Comparison of ENCODE assay signal across 23 cellular contexts in genomic region chr10:4916086-4916716, GRCh38. TPM values are rescaled to one million over a fixed set of nuclear protein-coding genes. Genes with fewer than 3 reads are reported as not detected.
DNase-seq lines count a peak whose midpoint lies in the region; ATAC-seq and TF ChIP-seq lines count a peak whose summit lies in the region.
"Had no signal": no experiment of that assay in that cellular context is flagged by ENCODE, and none has a peak within 500 bp of the region (broad histone marks: within the 10 kb centered on the region; RNA-seq: fewer than 3 reads in every experiment).

No MANE protein-coding gene starts in this region.

- BruUV-seq in MCF 10A (replicated peaks; lab: Mats Ljungman, UMichigan): no TSS peak
- no TSS peak for BruUV-seq in mammary epithelial cell (replicated peaks; lab: Mats Ljungman, UMichigan)

- ATAC-seq in foreskin keratinocyte (no peak), right lobe of liver (peak; percentile 62 to 87 (median 78))
- ATAC-seq in activated T-cell treated with anti-CD3 and anti-CD28 coated beads, Interleukin-2, amount 50 U/mL, for 72 hours (replicated peaks in 1 of 2): no peak
- ATAC-seq: A549, GM23338, HCT116 had no signal

- no peaks in the 10 kb centered on the region for H3K9me3 Mint-ChIP-seq in MCF 10A (ENCODE audit: unreplicated experiment)
- H3K9me3 Mint-ChIP-seq in activated T-cell treated with anti-CD3 and anti-CD28 coated beads, Interleukin-2, amount 50 U/mL, for 72 hours: no peaks in the 10 kb centered on the region
- H3K9me3 Mint-ChIP-seq: CD4-positive, alpha-beta T cell; CD8-positive, alpha-beta memory T cell had no signal

- H3K27me3 ChIP-seq in breast epithelium: no peaks in the 10 kb centered on the region
- no peaks in the 10 kb centered on the region for H3K27me3 ChIP-seq in mammary epithelial cell (ENCODE audit: insufficient read depth, low read length)
- no peaks in the 10 kb centered on the region for H3K27me3 ChIP-seq in foreskin keratinocyte
- H3K27me3 ChIP-seq in right lobe of liver: no peaks in the 10 kb centered on the region
- H3K27me3 ChIP-seq: BE2C; BLaER1 treated with 17β-estradiol and CSF1 and Interleukin-3, amounts not matched to agents 10 nM and 100 nM had no signal

- WGBS in mammary epithelial cell (ENCODE audit: low coverage, missing lambda C conversion rate): 70% methylated on average over 3 of the region's 3 CpGs
- 57% methylated on average over 3 of the region's 3 CpGs for WGBS in right lobe of liver (ENCODE audit: insufficient coverage, low coverage, low lambda C conversion rate, missing lambda C conversion rate)

- TF ChIP-seq CTCF in MCF 10A (IDR thresholded peaks at IDR 0.05; ENCODE audit: unreplicated experiment) (no peak), breast epithelium (IDR thresholded peaks at IDR 0.05) (no peak), mammary epithelial cell (conservative IDR thresholded peaks at IDR 0.05 in 1 of 2, IDR thresholded peaks at IDR 0.05 in 1 of 2; ENCODE audit: extremely low read depth in 1 of 2, insufficient read depth in 1 of 2, low read depth in 1 of 2, low read length in 2 of 2) (no peak), foreskin keratinocyte (conservative IDR thresholded peaks at IDR 0.05) (no peak), right lobe of liver (IDR thresholded peaks at IDR 0.05) (no peak)

- no peaks in the 10 kb centered on the region for H3K36me3 ChIP-seq in breast epithelium
- no peaks in the 10 kb centered on the region for H3K36me3 ChIP-seq in mammary epithelial cell (ENCODE audit: insufficient read depth, low read length)
- no peaks in the 10 kb centered on the region for H3K36me3 ChIP-seq in right lobe of liver
- H3K36me3 ChIP-seq: BE2C; BLaER1 treated with 17β-estradiol and CSF1 and Interleukin-3, amounts not matched to agents 10 nM and 100 nM had no signal

- peak overlapping the region; percentile 70 for H2AFZ ChIP-seq in mammary epithelial cell (ENCODE audit: low read depth, low read length)
- H2AFZ ChIP-seq: GM23338 had no signal

- DNase-seq in MCF 10A (ENCODE audit: unreplicated experiment) (no peak), breast epithelium (ENCODE audit: low spot score in 2 of 2) (no peak), mammary epithelial cell (peak; percentile 45), foreskin keratinocyte (peak in 1 of 2 donors; percentile 28), right lobe of liver (no peak), iPS-NIHi7 (ENCODE audit: extremely low spot score) (no peak)
- no peak for DNase-seq in activated T-cell treated with anti-CD3 and anti-CD28 coated beads, Interleukin-2, amount 50 U/mL, for 72 hours
- DNase-seq: 8988T; ACHN; AML-193; BE2C; CD4-positive, alpha-beta T cell; CD8-positive, alpha-beta memory T cell; DMS 273 treated with DMSO at 0.1 percent for 48 hours; DMS79; EL; GF-D8; H9 had no signal

- H3K27ac ChIP-seq in breast epithelium: no peak overlapping the region
- H3K27ac ChIP-seq in mammary epithelial cell (ENCODE audit: insufficient read depth, low read depth, low read length): no peak overlapping the region
- H3K27ac ChIP-seq in foreskin keratinocyte: peak overlapping the region; percentile 6
- peak overlapping the region; percentile 72 to 85 (median 83) for H3K27ac ChIP-seq in right lobe of liver
- H3K27ac ChIP-seq: A549; BLaER1 treated with 17β-estradiol and CSF1 and Interleukin-3, amounts not matched to agents 10 nM and 100 nM had no signal

- H3K27me3 Mint-ChIP-seq in MCF 10A (ENCODE audit: insufficient read depth, unreplicated experiment): no peaks in the 10 kb centered on the region
- no peaks in the 10 kb centered on the region for H3K27me3 Mint-ChIP-seq in activated T-cell treated with anti-CD3 and anti-CD28 coated beads, Interleukin-2, amount 50 U/mL, for 72 hours (ENCODE audit: low read depth)
- H3K27me3 Mint-ChIP-seq: CD4-positive, alpha-beta T cell had no signal

- H3K4me3 Mint-ChIP-seq in MCF 10A (ENCODE audit: unreplicated experiment): peak overlapping the region; percentile 0
- no peak overlapping the region for H3K4me3 Mint-ChIP-seq in activated T-cell treated with anti-CD3 and anti-CD28 coated beads, Interleukin-2, amount 50 U/mL, for 72 hours
- H3K4me3 Mint-ChIP-seq: CD14-positive monocyte; CD4-positive, alpha-beta T cell; CD8-positive, alpha-beta memory T cell; GM23338; H9 had no signal

- POLR2A ChIA-PET in MCF 10A (lab: Yijun Ruan, JAX): interaction anchor here (0.9 to 1.3 kb wide), 4 partner anchors 10 to 22 kb away, joined by 3 to 6 read pairs (median 4); no protein-coding TSS in a partner anchor

- peaks cover 11% of the 10 kb centered on the region for H3K4me1 Mint-ChIP-seq in MCF 10A (ENCODE audit: insufficient read depth, unreplicated experiment)
- H3K4me1 Mint-ChIP-seq in activated T-cell treated with anti-CD3 and anti-CD28 coated beads, Interleukin-2, amount 50 U/mL, for 72 hours (ENCODE audit: low read depth): no peaks in the 10 kb centered on the region
- H3K4me1 Mint-ChIP-seq: CD14-positive monocyte; CD8-positive, alpha-beta memory T cell; GM23338; H9 had no signal

- peaks cover 5% of the 10 kb centered on the region for H3K36me3 Mint-ChIP-seq in MCF 10A (ENCODE audit: insufficient read depth, unreplicated experiment)
- H3K36me3 Mint-ChIP-seq in activated T-cell treated with anti-CD3 and anti-CD28 coated beads, Interleukin-2, amount 50 U/mL, for 72 hours (ENCODE audit: insufficient read depth in 2 of 2): no peaks in the 10 kb centered on the region
- H3K36me3 Mint-ChIP-seq: CD14-positive monocyte had no signal

- dilution Hi-C loops in mammary epithelial cell (cut with HindIII; ENCODE audit: low sequenced_read_pairs): no loop called here

- CTCF ChIA-PET in MCF 10A (lab: Yijun Ruan, JAX): interaction anchor here (0.5 to 1.3 kb wide), 2 partner anchors 367 to 1112 kb away, joined by 3 read pairs; no protein-coding TSS in a partner anchor
- CTCF ChIA-PET in mammary epithelial cell (lab: Charles Lee; ENCODE audit: low non-redundant PET): no interaction called here

- in situ Hi-C loops in mammary epithelial cell (cut with MboI; ENCODE audit: low sequenced_read_pairs in 2 of 2): no loop called here

- no peak overlapping the region for H3K4me3 ChIP-seq in breast epithelium
- no peak overlapping the region for H3K4me3 ChIP-seq in mammary epithelial cell (replicated peaks in 1 of 3; ENCODE audit: insufficient read depth in 1 of 3, low read depth in 2 of 3, low read length in 3 of 3)
- peak overlapping the region; percentile 25 to 63 (median 53) for H3K4me3 ChIP-seq in right lobe of liver
- H3K4me3 ChIP-seq: A549; BLaER1 treated with 17β-estradiol and CSF1 and Interleukin-3, amounts not matched to agents 10 nM and 100 nM; GM23338 had no signal

- no peak overlapping the region for H3K9ac ChIP-seq in mammary epithelial cell (ENCODE audit: insufficient read depth, low read length)
- H3K9ac ChIP-seq: BLaER1 treated with 17β-estradiol and CSF1 and Interleukin-3, amounts not matched to agents 10 nM and 100 nM had no signal

- H4K20me1 ChIP-seq in mammary epithelial cell (ENCODE audit: insufficient read depth, low read length): no peaks in the 10 kb centered on the region
- H4K20me1 ChIP-seq: BLaER1 treated with 17β-estradiol and CSF1 and Interleukin-3, amounts not matched to agents 10 nM and 100 nM had no signal

- TF ChIP-seq POLR2A in breast epithelium (IDR thresholded peaks at IDR 0.05) (no peak), right lobe of liver (IDR thresholded peaks at IDR 0.05) (peak; percentile 74)

- peak overlapping the region; percentile 47 for H3K4me2 ChIP-seq in mammary epithelial cell (ENCODE audit: insufficient read depth, low read depth, low read length)
- H3K4me2 ChIP-seq: A549; BLaER1 treated with 17β-estradiol and CSF1 and Interleukin-3, amounts not matched to agents 10 nM and 100 nM; GM23338 had no signal

- no peaks in the 10 kb centered on the region for H3K9me3 ChIP-seq in breast epithelium
- H3K9me3 ChIP-seq in mammary epithelial cell (replicated peaks; ENCODE audit: insufficient read depth, low read length): no peaks in the 10 kb centered on the region
- no peaks in the 10 kb centered on the region for H3K9me3 ChIP-seq in right lobe of liver
- H3K9me3 ChIP-seq: A549, BE2C had no signal

- H3K27ac Mint-ChIP-seq in MCF 10A (ENCODE audit: low read depth, unreplicated experiment): no peak overlapping the region
- no peak overlapping the region for H3K27ac Mint-ChIP-seq in activated T-cell treated with anti-CD3 and anti-CD28 coated beads, Interleukin-2, amount 50 U/mL, for 72 hours
- H3K27ac Mint-ChIP-seq: CD14-positive monocyte; CD4-positive, alpha-beta T cell; CD8-positive, alpha-beta memory T cell; GM23338; H9 had no signal

- no peaks in the 10 kb centered on the region for H3K79me2 ChIP-seq in mammary epithelial cell (ENCODE audit: insufficient read depth, low read length)

- H3K4me1 ChIP-seq in breast epithelium: no peaks in the 10 kb centered on the region
- H3K4me1 ChIP-seq in mammary epithelial cell (ENCODE audit: insufficient read depth, low read length): peaks cover 9% of the 10 kb centered on the region
- H3K4me1 ChIP-seq in foreskin keratinocyte: peaks cover 19% of the 10 kb centered on the region
- H3K4me1 ChIP-seq in right lobe of liver: peaks cover 0 to 10% (median 2%) of the 10 kb centered on the region in 4 donors
- H3K4me1 ChIP-seq: A549; BE2C; BLaER1 treated with 17β-estradiol and CSF1 and Interleukin-3, amounts not matched to agents 10 nM and 100 nM had no signal

- intact Hi-C loops in MCF 10A (cut with micrococcal nuclease): no loop called here
- intact Hi-C loops in breast epithelium (cut with DNase I; ENCODE audit: low total_unique reads): no loop called here
- intact Hi-C loops in mammary epithelial cell (cut with micrococcal nuclease): no loop called here
- intact Hi-C loops in right lobe of liver (cut with DNase I): no loop called here

RNA-seq across cellular contexts. Expression of gene AKR1C1, which starts 47.0 kb away (rescaled TPM):
- total RNA-seq in MCF 10A (2022): 4.3 and 6.2 TPM in 2 replicates
- total RNA-seq in breast epithelium: 100 to 1,000 TPM in 1 of 3 donors, 10 to 100 TPM in 2; 24.1 to 214 (median 31.5) TPM
- 10 to 100 TPM in 1 of 2 donors, 1 to 10 TPM in 1; 7.5 to 18.4 TPM for total RNA-seq in mammary epithelial cell
- polyA plus RNA-seq in mammary epithelial cell: 62.4 TPM
- polyA minus RNA-seq in mammary epithelial cell: 45.4 TPM
- 7.6 and 10.6 TPM in 2 replicates for total RNA-seq in foreskin keratinocyte
- polyA plus RNA-seq in foreskin keratinocyte: 9.0 and 10.2 TPM in 2 replicates
- 1,000 to 10,000 TPM in 1 of 6 experiments, 100 to 1,000 TPM in 5; 347 to 1,090 (median 533) TPM for total RNA-seq in right lobe of liver
- total RNA-seq in activated T-cell treated with anti-CD3 and anti-CD28 coated beads, Interleukin-2, amount 50 U/mL, for 72 hours: 1 to 10 TPM in 1 of 2 donors, under 1 TPM in 1; 0.60 to 2.7 TPM
- polyA plus RNA-seq: CD8-positive, alpha-beta memory T cell had no signal

Comparison
In these comparisons a context has a peak if more than half of its experiments do, and no peak if none do; other contexts are left out.
1. H3K27ac ChIP-seq: peak in foreskin keratinocyte (single experiment) and right lobe of liver (3 of 3); none in breast epithelium (0 of 2) and mammary epithelial cell (single experiment).
2. H3K4me3 ChIP-seq: peak in right lobe of liver (3 of 3); none in breast epithelium (0 of 3) and mammary epithelial cell (0 of 3).
3. ATAC-seq: peak in right lobe of liver (4 of 4); none in foreskin keratinocyte (single experiment) and activated T-cell treated with anti-CD3 and anti-CD28 coated beads, Interleukin-2, amount 50 U/mL, for 72 hours (0 of 2).